Comparison of ENCODE assay signal across 21 cellular contexts in genomic region chr18:13258792-13259385, GRCh38. TPM values are rescaled to one million over a fixed set of nuclear protein-coding genes. Genes with fewer than 3 reads are reported as not detected.
A peak's percentile ranks its signal among the peaks of the same experiment; 100 is the strongest.
DNase-seq lines count a peak whose midpoint lies in the region; ATAC-seq and TF ChIP-seq lines count a peak whose summit lies in the region.
"Had no signal": no experiment of that assay in that cellular context is flagged by ENCODE, and none has a peak within 500 bp of the region (broad histone marks: within the 10 kb centered on the region; RNA-seq: fewer than 3 reads in every experiment).

No MANE protein-coding gene starts in this region.

- peak overlapping the region; percentile 7 for H3K27ac Mint-ChIP-seq in activated CD4-positive, alpha-beta T cell treated with anti-CD3 and anti-CD28 coated beads, Interleukin-2, amount 10 ng/mL, durations not matched to agents 24 days and 14 days
- H3K27ac Mint-ChIP-seq in HFFc6 = no peak overlapping the region
- H3K27ac Mint-ChIP-seq: T-helper 2 cell treated with Interferon-gamma antibody and Interleukin-4, amounts not matched to agents 5 μg/mL and 100 μg/mL, for 36 hours had no signal

- WGBS in smooth muscle cell (ENCODE audit: low lambda C conversion rate) = 48% methylated on average over 6 of the region's 6 CpGs

- no peak overlapping the region for H3K9ac ChIP-seq in smooth muscle cell (ENCODE audit: low read depth)

- H3K4me1 ChIP-seq in smooth muscle cell (ENCODE audit: low read depth) = peaks cover 6% of the 10 kb centered on the region

- H3K27ac ChIP-seq in smooth muscle cell (ENCODE audit: low read depth) = peak overlapping the region; percentile 77
- H3K27ac ChIP-seq: ovary, SK-N-MC had no signal

- no peak overlapping the region for H2AFZ ChIP-seq in smooth muscle cell (ENCODE audit: low read depth)

- no peak for DNase-seq in activated CD4-positive, alpha-beta T cell treated with anti-CD3 and anti-CD28 coated beads, Interleukin-2, amount 10 ng/mL, durations not matched to agents 24 days and 14 days
- DNase-seq in activated CD4-positive, alpha-beta T cell treated with anti-CD3 and anti-CD28 coated beads for 48 hours = no peak
- DNase-seq in cerebellum (ENCODE audit: low spot score) = peak; percentile 85
- peak; percentile 16 for DNase-seq in left lobe of liver (ENCODE audit: low spot score)
- DNase-seq in smooth muscle cell (lab: John Stamatoyannopoulos, UW; ENCODE audit: unreplicated experiment) = no peak
- no peak for DNase-seq in HFFc6
- DNase-seq: 8988T; activated naive CD4-positive, alpha-beta T cell treated with Interleukin-2 at 50 U/mL for 16 hours; DMS 273 treated with DMSO at 0.1 percent for 48 hours; left cardiac atrium; MM.1S; NCI-H1694; NCI-H2227 treated with DMSO at 0.1 percent for 48 hours; ovary had no signal

- H4K20me1 ChIP-seq in smooth muscle cell (ENCODE audit: low read depth) = peaks cover 95% of the 10 kb centered on the region

- H3K27me3 Mint-ChIP-seq in activated CD4-positive, alpha-beta T cell treated with anti-CD3 and anti-CD28 coated beads, Interleukin-2, amount 10 ng/mL, durations not matched to agents 24 days and 14 days = no peaks in the 10 kb centered on the region
- H3K27me3 Mint-ChIP-seq in HFFc6 (ENCODE audit: insufficient read depth) = peaks cover 11% of the 10 kb centered on the region

- no peaks in the 10 kb centered on the region for H3K27me3 ChIP-seq in smooth muscle cell (ENCODE audit: low read depth)
- H3K27me3 ChIP-seq: ovary, Peyer's patch had no signal

- peak overlapping the region; percentile 23 for H3K4me2 ChIP-seq in smooth muscle cell

- intact Hi-C loops in activated CD4-positive, alpha-beta T cell treated with anti-CD3 and anti-CD28 coated beads, Interleukin-2, amount 10 ng/mL, durations not matched to agents 24 days and 14 days (cut with micrococcal nuclease) = no loop called here

- H3K4me3 ChIP-seq in smooth muscle cell = no peak overlapping the region
- H3K4me3 ChIP-seq: ovary, Peyer's patch, SK-N-MC, skin epidermis had no signal

- H3K36me3 Mint-ChIP-seq in activated CD4-positive, alpha-beta T cell treated with anti-CD3 and anti-CD28 coated beads, Interleukin-2, amount 10 ng/mL, durations not matched to agents 24 days and 14 days (ENCODE audit: low read depth) = no peaks in the 10 kb centered on the region
- H3K36me3 Mint-ChIP-seq in HFFc6 (ENCODE audit: low read depth) = no peaks in the 10 kb centered on the region

- no peak overlapping the region for H3K4me3 Mint-ChIP-seq in activated CD4-positive, alpha-beta T cell treated with anti-CD3 and anti-CD28 coated beads, Interleukin-2, amount 10 ng/mL, durations not matched to agents 24 days and 14 days
- no peak overlapping the region for H3K4me3 Mint-ChIP-seq in HFFc6
- H3K4me3 Mint-ChIP-seq: T-helper 2 cell treated with Interferon-gamma antibody and Interleukin-4, amounts not matched to agents 5 μg/mL and 100 μg/mL, for 36 hours had no signal

- no peaks in the 10 kb centered on the region for H3K9me3 ChIP-seq in smooth muscle cell (replicated peaks; ENCODE audit: low read depth)
- H3K9me3 ChIP-seq: ovary, Peyer's patch had no signal

- H3K4me1 Mint-ChIP-seq in activated CD4-positive, alpha-beta T cell treated with anti-CD3 and anti-CD28 coated beads, Interleukin-2, amount 10 ng/mL, durations not matched to agents 24 days and 14 days = peaks cover 25% of the 10 kb centered on the region
- H3K4me1 Mint-ChIP-seq in HFFc6 (ENCODE audit: low read depth) = no peaks in the 10 kb centered on the region

- no peaks in the 10 kb centered on the region for H3K36me3 ChIP-seq in smooth muscle cell (ENCODE audit: low read depth)
- H3K36me3 ChIP-seq: ovary, Peyer's patch had no signal

- H3K9me3 Mint-ChIP-seq in activated CD4-positive, alpha-beta T cell treated with anti-CD3 and anti-CD28 coated beads, Interleukin-2, amount 10 ng/mL, durations not matched to agents 24 days and 14 days = no peaks in the 10 kb centered on the region
- peaks cover 10% of the 10 kb centered on the region; the same call in 1 of the 2 replicates for H3K9me3 Mint-ChIP-seq in HFFc6
- H3K9me3 Mint-ChIP-seq: T-helper 2 cell treated with Interferon-gamma antibody and Interleukin-4, amounts not matched to agents 5 μg/mL and 100 μg/mL, for 36 hours had no signal

- H3F3A ChIP-seq in smooth muscle cell (ENCODE audit: low read depth) = peaks cover 17% of the 10 kb centered on the region

- H3K79me2 ChIP-seq in smooth muscle cell (ENCODE audit: low read depth) = peaks cover 75% of the 10 kb centered on the region

- TF ChIP-seq CTCF in smooth muscle cell (IDR thresholded peaks at IDR 0.05; ENCODE audit: borderline replicate concordance, insufficient read depth, poor library complexity, severe bottlenecking) (no peak), HFFc6 (IDR thresholded peaks at IDR 0.05) (no peak)

- ATAC-seq in left lobe of liver (peak; percentile 45), HG03139 (IDR thresholded peaks at IDR 0.05; ENCODE audit: unreplicated experiment) (no peak), GM19395 (IDR thresholded peaks at IDR 0.05; ENCODE audit: unreplicated experiment) (no peak)
- ATAC-seq: activated CD4-positive, CD25-positive, alpha-beta regulatory T cell treated with anti-CD3 and anti-CD28 coated beads, Interleukin-2, amount 50 U/mL, for 24 hours had no signal

RNA-seq across cellular contexts. Expression of gene LDLRAD4, which starts 40.3 kb away (rescaled TPM):
- total RNA-seq in activated CD4-positive, alpha-beta T cell treated with anti-CD3 and anti-CD28 coated beads, Interleukin-2, amount 10 ng/mL, durations not matched to agents 24 days and 14 days = 35.6 and 36.5 TPM in 2 replicates
- total RNA-seq in cerebellum (81.6 TPM), left lobe of liver (41.9 TPM), smooth muscle cell (36.2 and 41.1 TPM in 2 replicates)
- 40.9 and 48.3 TPM in 2 replicates for polyA plus RNA-seq in smooth muscle cell
- total RNA-seq in HFFc6 (2021; fragmentation: NEBNext Ultra II Directional; extraction: Animal tissue kit (Norgen Biotek cat#: 25700)) = not detected

Comparison
In these comparisons a context has a peak if more than half of its experiments do, and no peak if none do; other contexts are left out.
1. DNase-seq: peak in cerebellum (single experiment) and left lobe of liver (single experiment); none in activated CD4-positive, alpha-beta T cell treated with anti-CD3 and anti-CD28 coated beads, Interleukin-2, amount 10 ng/mL, durations not matched to agents 24 days and 14 days (single experiment), activated CD4-positive, alpha-beta T cell treated with anti-CD3 and anti-CD28 coated beads for 48 hours (single experiment), smooth muscle cell (single experiment) and HFFc6 (single experiment).
2. RNA of gene LDLRAD4, which starts 40.3 kb away (total RNA-seq): 81.6 TPM in cerebellum (single experiment), 41.9 TPM in left lobe of liver (single experiment), 35.6 to 36.5 TPM in activated CD4-positive, alpha-beta T cell treated with anti-CD3 and anti-CD28 coated beads, Interleukin-2, amount 10 ng/mL, durations not matched to agents 24 days and 14 days and 36.2 to 41.1 TPM in smooth muscle cell; not detected in HFFc6; every median in the first group is over 10 times any median in the second.